ENCODE assay signal across 11 cellular contexts in the genomic region with DNA sequence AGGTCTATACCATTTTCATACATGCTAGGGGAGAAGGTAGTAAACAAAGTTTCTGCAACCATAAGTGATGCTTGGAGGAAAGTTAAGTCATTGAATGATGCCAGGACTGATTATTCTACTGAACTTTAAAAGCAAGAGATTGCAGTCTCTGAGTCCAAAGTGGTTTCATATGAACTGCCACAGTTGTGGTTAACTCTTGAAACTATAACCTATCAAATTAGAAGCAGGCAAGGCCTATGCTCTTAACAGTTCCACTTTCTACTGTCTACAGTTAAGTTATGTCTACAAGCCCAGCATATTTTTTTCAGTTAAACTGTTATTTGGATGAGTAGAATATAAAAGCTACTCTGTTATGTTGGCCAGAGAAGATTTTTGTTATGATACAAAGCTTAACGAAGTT.
DNase-seq lines count a peak whose midpoint lies in the region; ATAC-seq and TF ChIP-seq lines count a peak whose summit lies in the region.
"Had no signal": no experiment of that assay in that cellular context is flagged by ENCODE, and none has a peak within 500 bp of the region (broad histone marks: within the 10 kb centered on the region; RNA-seq: fewer than 3 reads in every experiment).

No MANE protein-coding gene starts in this region.

- no peak overlapping the region for H2AFZ ChIP-seq in MM.1S (ENCODE audit: low read length)

- H3K9me3 Mint-ChIP-seq in activated CD8-positive, alpha-beta memory T cell treated with anti-CD3 and anti-CD28 coated beads, Interleukin-2, amount 10 ng/mL, durations not matched to agents 7 days and 5 days (ENCODE audit: low read depth): peaks cover 4% of the 10 kb centered on the region
- H3K9me3 Mint-ChIP-seq in stimulated activated naive B cell treated with anti-CD40 and anti-IgM and Interleukin-4, amounts not matched to agents 10 μg/mL and 1 μg/mL and 100 μg/mL, for 72 hours: peaks cover 0 to 4% of the 10 kb centered on the region in 2 donors

- no peaks in the 10 kb centered on the region for H3K27me3 ChIP-seq in MM.1S (replicated peaks; ENCODE audit: insufficient read depth, low read length)

- no peak overlapping the region; the same call in 1 of the 2 replicates for H3K4me3 ChIP-seq in MM.1S (ENCODE audit: low read length)

- H3K9me3 ChIP-seq in MM.1S (replicated peaks; ENCODE audit: insufficient read depth, low read length): 0 out of 2 replicates have a peak, but pooled peaks cover 3% of the 10 kb centered on the region

- no peaks in the 10 kb centered on the region for H3K27me3 Mint-ChIP-seq in activated CD8-positive, alpha-beta memory T cell treated with anti-CD3 and anti-CD28 coated beads, Interleukin-2, amount 10 ng/mL, durations not matched to agents 7 days and 5 days
- H3K27me3 Mint-ChIP-seq in stimulated activated naive B cell treated with anti-CD40 and anti-IgM and Interleukin-4, amounts not matched to agents 10 μg/mL and 1 μg/mL and 100 μg/mL, for 72 hours: no peaks in the 10 kb centered on the region

- H3K36me3 Mint-ChIP-seq in activated CD8-positive, alpha-beta memory T cell treated with anti-CD3 and anti-CD28 coated beads, Interleukin-2, amount 10 ng/mL, durations not matched to agents 7 days and 5 days: peaks cover 12% of the 10 kb centered on the region
- H3K36me3 Mint-ChIP-seq in stimulated activated naive B cell treated with anti-CD40 and anti-IgM and Interleukin-4, amounts not matched to agents 10 μg/mL and 1 μg/mL and 100 μg/mL, for 72 hours: peaks cover 2 to 8% of the 10 kb centered on the region in 2 donors

- H3F3A ChIP-seq in MM.1S (ENCODE audit: insufficient read depth, low read length): peaks cover 19% of the 10 kb centered on the region

- DNase-seq in activated CD8-positive, alpha-beta memory T cell treated with anti-CD3 and anti-CD28 coated beads, Interleukin-2, amount 10 ng/mL, durations not matched to agents 7 days and 5 days: no peak
- no peak for DNase-seq in activated CD8-positive, alpha-beta memory T cell treated with anti-CD3 and anti-CD28 coated beads, Interleukin-2, amount 50 U/mL, for 48 hours
- peak; percentile 85 for DNase-seq in MM.1S
- DNase-seq in stimulated activated naive B cell treated with anti-CD40 and anti-IgM and Interleukin-4, amounts not matched to agents 10 μg/mL and 1 μg/mL and 100 μg/mL, for 72 hours: no peak
- DNase-seq in HUDEP-2 (lab: John Stamatoyannopoulos, UW; ENCODE audit: unreplicated experiment in 76 of 76): no peak
- DNase-seq in Ammon's horn (ENCODE audit: low spot score): no peak
- no peak for DNase-seq in DMS114 treated with DMSO at 0.1 percent for 48 hours (lab: John Stamatoyannopoulos, UW; ENCODE audit: unreplicated experiment)
- DNase-seq: NK-92 treated with Interleukin-12 subunit alpha and Interleukin-12 subunit beta, amount 100 ng/mL, for 24 hours had no signal

- CTCF ChIA-PET in activated CD8-positive, alpha-beta memory T cell treated with anti-CD3 and anti-CD28 coated beads, Interleukin-2, amount 10 ng/mL, durations not matched to agents 7 days and 5 days (lab: Charles Lee): interaction anchor here (0.6 to 0.8 kb wide), 3 partner anchors 17 to 68 kb away, joined by 3 read pairs; no protein-coding TSS in a partner anchor

- H3K9ac ChIP-seq in MM.1S (ENCODE audit: low read length): peak overlapping the region; percentile 29; the same call in 1 of the 2 replicates

- peaks cover 33% of the 10 kb centered on the region for H3K4me1 ChIP-seq in MM.1S (ENCODE audit: low read length)

- no peak for TF ChIP-seq CTCF in MM.1S (IDR thresholded peaks at IDR 0.05; ENCODE audit: low read length)

- H3K27ac ChIP-seq in MM.1S (ENCODE audit: low read length): peak overlapping the region; percentile 84
- H3K27ac ChIP-seq: epithelial cell of prostate had no signal

- no peaks in the 10 kb centered on the region for H4K20me1 ChIP-seq in MM.1S (ENCODE audit: insufficient read depth, low read length)

- H3K4me2 ChIP-seq in MM.1S (ENCODE audit: low read depth, low read length): peak overlapping the region; percentile 59

- H3K4me1 Mint-ChIP-seq in activated CD8-positive, alpha-beta memory T cell treated with anti-CD3 and anti-CD28 coated beads, Interleukin-2, amount 10 ng/mL, durations not matched to agents 7 days and 5 days: peaks cover 28% of the 10 kb centered on the region
- H3K4me1 Mint-ChIP-seq in stimulated activated naive B cell treated with anti-CD40 and anti-IgM and Interleukin-4, amounts not matched to agents 10 μg/mL and 1 μg/mL and 100 μg/mL, for 72 hours: no peaks in the 10 kb centered on the region
- H3K4me1 Mint-ChIP-seq: mesothelial cell of epicardium had no signal

- ATAC-seq in activated CD8-positive, alpha-beta memory T cell treated with anti-CD3 and anti-CD28 coated beads, Interleukin-2, amount 10 ng/mL, durations not matched to agents 7 days and 5 days: peak; percentile 96
- ATAC-seq in HG02759 (IDR thresholded peaks at IDR 0.05; ENCODE audit: unreplicated experiment): peak; percentile 97
- ATAC-seq in stimulated activated naive B cell treated with anti-CD40 and anti-IgM and Interleukin-4, amounts not matched to agents 10 μg/mL and 1 μg/mL and 100 μg/mL, for 72 hours (replicated peaks): peak; percentile 46 to 52

- H3K4me3 Mint-ChIP-seq in activated CD8-positive, alpha-beta memory T cell treated with anti-CD3 and anti-CD28 coated beads, Interleukin-2, amount 10 ng/mL, durations not matched to agents 7 days and 5 days: peak overlapping the region; percentile 7
- no peak overlapping the region for H3K4me3 Mint-ChIP-seq in stimulated activated naive B cell treated with anti-CD40 and anti-IgM and Interleukin-4, amounts not matched to agents 10 μg/mL and 1 μg/mL and 100 μg/mL, for 72 hours
- H3K4me3 Mint-ChIP-seq: mesothelial cell of epicardium had no signal

- no peaks in the 10 kb centered on the region for H3K79me2 ChIP-seq in MM.1S (ENCODE audit: low read length)

- H3K9me2 ChIP-seq in MM.1S (replicated peaks; ENCODE audit: insufficient read depth, low read length): no peaks in the 10 kb centered on the region; the same call in 1 of the 2 replicates

- no peaks in the 10 kb centered on the region for H3K36me3 ChIP-seq in MM.1S (replicated peaks; ENCODE audit: insufficient read depth, low read length)

- H3K27ac Mint-ChIP-seq in activated CD8-positive, alpha-beta memory T cell treated with anti-CD3 and anti-CD28 coated beads, Interleukin-2, amount 10 ng/mL, durations not matched to agents 7 days and 5 days: peak overlapping the region; percentile 91
- H3K27ac Mint-ChIP-seq in stimulated activated naive B cell treated with anti-CD40 and anti-IgM and Interleukin-4, amounts not matched to agents 10 μg/mL and 1 μg/mL and 100 μg/mL, for 72 hours: no peak overlapping the region
- H3K27ac Mint-ChIP-seq: mesothelial cell of epicardium had no signal
